In the genomic region with DNA sequence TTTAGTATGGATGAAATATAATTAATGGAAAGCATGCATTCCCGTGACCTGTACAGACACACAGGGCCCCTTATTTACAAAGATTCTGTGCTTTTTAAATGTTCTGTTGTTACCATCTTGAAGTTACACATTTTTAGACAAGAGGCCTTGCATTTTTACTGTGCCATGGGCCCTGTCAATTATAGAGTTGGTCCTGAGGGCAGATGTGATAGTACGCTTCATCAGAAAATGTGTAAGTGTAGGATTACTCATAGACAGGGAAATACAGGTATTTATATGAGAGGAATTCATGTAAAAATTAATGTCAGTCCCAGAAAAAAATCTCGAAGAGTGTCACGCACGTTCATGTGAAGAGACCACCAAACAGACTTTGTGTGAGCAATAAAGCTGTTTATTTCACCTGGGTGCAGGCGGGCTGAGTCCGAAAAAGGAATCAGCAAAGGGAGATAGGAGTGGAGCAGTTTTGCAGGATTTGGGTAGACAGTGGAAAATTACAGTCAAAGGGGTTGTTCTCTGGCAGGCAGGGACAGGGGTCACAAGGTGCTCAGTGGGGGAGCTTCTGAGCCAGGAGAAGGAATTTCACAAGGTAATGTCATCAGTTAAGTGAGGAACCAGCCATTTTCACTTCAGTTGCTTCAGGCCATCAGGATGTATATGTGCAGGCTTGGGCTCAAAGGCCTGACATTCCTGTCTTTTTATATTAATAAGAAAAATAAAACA, we compare ENCODE assay signal across 19 cellular contexts. TPM values are rescaled to one million over a fixed set of nuclear protein-coding genes. Genes with fewer than 3 reads are reported as not detected.
"Had no signal": no experiment of that assay in that cellular context is flagged by ENCODE, and none has a peak within 500 bp of the region (broad histone marks: within the 10 kb centered on the region; RNA-seq: fewer than 3 reads in every experiment).

No MANE protein-coding gene starts in this region.

- H3K36me3 ChIP-seq: adrenal gland, colonic mucosa, lower lobe of right lung, sigmoid colon, thoracic aorta had no signal

- H3K27ac ChIP-seq: adrenal gland, colonic mucosa, lower lobe of right lung, psoas muscle, sigmoid colon, thoracic aorta, VCaP had no signal

- H3K27me3 ChIP-seq: adrenal gland, colonic mucosa, sigmoid colon had no signal

- DNase-seq: activated CD8-positive, alpha-beta T cell treated with anti-CD3 and anti-CD28 coated beads for 36 hours; activated effector memory CD4-positive, alpha-beta T cell treated with anti-CD3 and anti-CD28 coated beads, Interleukin-2, amount 50 U/mL, for 16 hours; activated T-cell treated with anti-CD3 and anti-CD28 coated beads, Interleukin-2, amount 50 U/mL, for 4 hours; adrenal gland; colonic mucosa; foreskin fibroblast; glutamatergic neuron; hypothalamus; left cardiac atrium; lower lobe of right lung; midbrain; psoas muscle; sigmoid colon; stimulated activated CD4-positive, alpha-beta T cell treated with anti-CD3 and anti-CD28 coated beads, Interleukin-1b, Interleukin-23, amount 100 ng/mL, for 48 hours; T-helper 1 cell had no signal

- ATAC-seq: activated CD8-positive, alpha-beta T cell treated with anti-CD3 and anti-CD28 coated beads for 36 hours; activated T-cell treated with anti-CD3 and anti-CD28 coated beads, Interleukin-2, amount 50 U/mL, for 4 hours; left cardiac atrium; lower lobe of right lung; psoas muscle had no signal

- H3K9me3 ChIP-seq: adrenal gland, colonic mucosa, lower lobe of right lung, psoas muscle, sigmoid colon, thoracic aorta had no signal

- H3K4me1 ChIP-seq: adrenal gland, colonic mucosa, lower lobe of right lung had no signal

- H3K4me3 ChIP-seq: adrenal gland, colonic mucosa, lower lobe of right lung, psoas muscle, sigmoid colon, thoracic aorta had no signal

- H3K4me3 Mint-ChIP-seq: activated CD8-positive, alpha-beta T cell treated with anti-CD3 and anti-CD28 coated beads for 36 hours; activated naive CD4-positive, alpha-beta T cell treated with anti-CD3 and anti-CD28 coated beads, Interleukin-2, amount 50 U/mL, for 24 hours; activated T-cell treated with anti-CD3 and anti-CD28 coated beads, Interleukin-2, amount 50 U/mL, for 4 hours had no signal

- H3K27me3 Mint-ChIP-seq: activated CD8-positive, alpha-beta T cell treated with anti-CD3 and anti-CD28 coated beads for 36 hours; activated naive CD4-positive, alpha-beta T cell treated with anti-CD3 and anti-CD28 coated beads, Interleukin-2, amount 50 U/mL, for 24 hours had no signal

- H3K9me3 Mint-ChIP-seq: activated CD8-positive, alpha-beta T cell treated with anti-CD3 and anti-CD28 coated beads for 36 hours; activated naive CD4-positive, alpha-beta T cell treated with anti-CD3 and anti-CD28 coated beads, Interleukin-2, amount 50 U/mL, for 24 hours; activated T-cell treated with anti-CD3 and anti-CD28 coated beads, Interleukin-2, amount 50 U/mL, for 4 hours had no signal

- H3K27ac Mint-ChIP-seq: activated CD8-positive, alpha-beta T cell treated with anti-CD3 and anti-CD28 coated beads for 36 hours; activated naive CD4-positive, alpha-beta T cell treated with anti-CD3 and anti-CD28 coated beads, Interleukin-2, amount 50 U/mL, for 24 hours had no signal

- H3K36me3 Mint-ChIP-seq: activated naive CD4-positive, alpha-beta T cell treated with anti-CD3 and anti-CD28 coated beads, Interleukin-2, amount 50 U/mL, for 24 hours had no signal

RNA-seq across cellular contexts. Expression of gene ALPK2, which starts 12.2 kb away (rescaled TPM):
- total RNA-seq: lower lobe of right lung, thoracic aorta had no signal
- polyA plus RNA-seq: neural cell had no signal
